ENCODE assay signal across 13 cellular contexts in the genomic region with DNA sequence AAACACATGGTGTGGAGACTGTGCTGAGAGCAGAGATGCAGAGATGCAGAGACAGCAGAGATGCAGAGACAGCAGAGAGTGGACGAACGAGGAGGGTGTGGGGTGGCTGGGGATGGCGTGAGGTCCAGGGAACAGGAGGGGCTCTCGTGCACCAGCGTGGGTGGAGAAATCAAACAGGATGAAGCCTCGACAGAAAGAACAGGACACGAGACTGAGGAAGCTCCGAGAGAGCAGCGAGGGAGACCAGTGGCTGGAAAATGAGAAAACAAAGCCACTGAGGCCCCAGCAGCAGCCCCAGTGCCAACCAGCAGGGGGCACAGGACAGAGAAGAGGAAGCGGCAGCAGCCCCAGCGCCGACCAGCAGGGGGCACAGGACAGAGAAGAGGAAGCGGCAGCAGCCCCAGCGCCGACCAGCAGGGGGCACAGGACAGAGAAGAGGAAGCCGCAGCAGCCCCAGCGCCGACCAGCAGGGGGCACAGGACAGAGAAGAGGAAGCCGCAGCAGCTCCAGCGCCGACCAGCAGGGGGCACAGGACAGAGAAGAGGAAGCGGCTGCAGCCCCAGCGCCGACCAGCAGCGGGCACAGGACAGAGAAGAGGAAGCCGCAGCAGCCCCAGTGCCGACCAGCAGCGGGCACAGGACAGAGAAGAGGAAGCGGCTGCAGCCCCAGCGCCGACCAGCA. TPM values are rescaled to one million over a fixed set of nuclear protein-coding genes. Genes with fewer than 3 reads are reported as not detected.
DNase-seq lines count a peak whose midpoint lies in the region; ATAC-seq, FAIRE-seq and TF ChIP-seq lines count a peak whose summit lies in the region.
"Not testable (repeated sequence)": the region's sequence is repeated elsewhere in the genome, so short reads cannot be mapped to it uniquely, and the experiment has no call there.
"Had no signal": no experiment of that assay in that cellular context is flagged by ENCODE, and none has a peak within 500 bp of the region (broad histone marks: within the 10 kb centered on the region; RNA-seq: fewer than 3 reads in every experiment).

No MANE protein-coding gene starts in this region.

- in situ Hi-C loops in K562 (cut with MboI) = not testable (repeated sequence)

- 40% methylated on average over 7 of the region's 31 CpGs for WGBS in K562 (ENCODE audit: insufficient coverage, low coverage, missing lambda C conversion rate)
- 82 to 90% methylated on average over 26 of the region's 31 CpGs for WGBS in heart right ventricle, 2 donors
- no CpG with 5 or more reads among the region's 31 CpGs for WGBS in neuronal stem cell (ENCODE audit: extremely low coverage in 2 of 2, insufficient read length in 2 of 2, insufficient replicate concordance in 1 of 2), 2 donors

- CTCF ChIA-PET in K562 (lab: Yijun Ruan, JAX; ENCODE audit: low intra/inter-chr PET ratio) = interaction anchor here (0.6 to 1.0 kb wide), 2 partner anchors 9 to 20 kb away, joined by 3 read pairs; no protein-coding TSS in a partner anchor

- H2BK12ac ChIP-seq in neuronal stem cell (ENCODE audit: low read length) = not testable (repeated sequence)

- not testable (repeated sequence) for H2BK5ac ChIP-seq in neuronal stem cell (ENCODE audit: low read length)

- H3K27ac ChIP-seq in K562 (ENCODE audit: extremely low read depth, low read depth, low read length); heart right ventricle; neuronal stem cell (replicated peaks; ENCODE audit: low read length): not testable (repeated sequence)

- H3K4me3 ChIP-seq in AG10803 (ENCODE audit: low read length); K562; heart right ventricle: not testable (repeated sequence)
- peak overlapping the region in 1 of 2 donors; percentile 9 for H3K4me3 ChIP-seq in neuronal stem cell (ENCODE audit: low read length in 2 of 2)

- H3K4me1 ChIP-seq in K562 (replicated peaks in 1 of 2; ENCODE audit: control insufficient read depth in 2 of 2, insufficient read depth in 2 of 2, low read length in 2 of 2) = peaks cover 0 to 29% of the 10 kb centered on the region in 2 experiments; a peak in 2 of 5 replicates
- H3K4me1 ChIP-seq in heart right ventricle; neuronal stem cell (ENCODE audit: control insufficient read depth in 2 of 2, insufficient read depth in 1 of 2, low read depth in 1 of 2, low read length in 2 of 2): not testable (repeated sequence)

- not testable (repeated sequence) for H3K14ac ChIP-seq in neuronal stem cell (ENCODE audit: low read length)

- peaks cover under 1 to 40% of the 10 kb centered on the region in 2 experiments; a peak in 2 of 5 replicates for H3K27me3 ChIP-seq in K562 (ENCODE audit: control insufficient read depth in 2 of 2, insufficient read depth in 2 of 2, low read length in 2 of 2)
- H3K27me3 ChIP-seq in heart right ventricle; neuronal stem cell (ENCODE audit: control insufficient read depth in 3 of 3, insufficient read depth in 3 of 3, low read depth in 1 of 3, low read length in 3 of 3): not testable (repeated sequence)

- not testable (repeated sequence) for H2BK120ac ChIP-seq in neuronal stem cell (ENCODE audit: low read depth, low read length)

- peak; percentile 82 for FAIRE-seq in GM19239 (lab: Jason Lieb, UNC)
- FAIRE-seq in K562 (lab: Jason Lieb, UNC) = not testable (repeated sequence)

- not testable (repeated sequence) for H3K9me1 ChIP-seq in K562 (ENCODE audit: control insufficient read depth, insufficient read depth, low read length)

- DNase-seq in AG10803 (ENCODE audit: low read depth); GM19239 (ENCODE audit: insufficient read length, low spot score); heart right ventricle; neuronal stem cell (ENCODE audit: low spot score): not testable (repeated sequence)
- DNase-seq in T follicular helper cell (ENCODE audit: low read depth) (peak; percentile 44), K562 (ENCODE audit: extremely low read depth in 1 of 4, low spot score in 3 of 4) (peak in 2 of 4 experiments; percentile 46)
- DNase-seq in activated CD8-positive, alpha-beta memory T cell treated with anti-CD3 and anti-CD28 coated beads, Interleukin-2, amount 50 U/mL, for 4 hours = peak; percentile 40
- peak; percentile 55 for DNase-seq in stimulated activated CD8-positive, alpha-beta memory T cell treated with anti-CD3 and anti-CD28 coated beads, Interleukin-15, amount 100 ng/mL, for 24 hours (ENCODE audit: low read depth)

- not testable (repeated sequence) for H3K18ac ChIP-seq in neuronal stem cell (ENCODE audit: low read length)

- not testable (repeated sequence) for H3K23ac ChIP-seq in neuronal stem cell (ENCODE audit: low read depth, low read length, poor library complexity)

- not testable (repeated sequence) for H2AK5ac ChIP-seq in neuronal stem cell (ENCODE audit: low read depth, low read length)

- H3K4me2 ChIP-seq in K562 (ENCODE audit: insufficient read depth, low read length); neuronal stem cell (ENCODE audit: insufficient read depth, low read length, poor library complexity, severe bottlenecking): not testable (repeated sequence)

- TF ChIP-seq RAD21 in K562 (CRISPR knock-in tag; conservative IDR thresholded peaks at IDR 0.05 in 1 of 2, IDR thresholded peaks at IDR 0.05 in 1 of 2) = not testable (repeated sequence)

- intact Hi-C loops in K562 (cut with micrococcal nuclease); heart right ventricle (cut with DNase I): not testable (repeated sequence)

- H3K36me3 ChIP-seq in K562 (ENCODE audit: control insufficient read depth, insufficient read depth, low read length) = not testable (repeated sequence)
- H3K36me3 ChIP-seq in heart right ventricle (peaks cover 0 to 34% (median 16%) of the 10 kb centered on the region in 9 donors), neuronal stem cell (replicated peaks in 1 of 2; ENCODE audit: control insufficient read depth in 2 of 2, insufficient read depth in 2 of 2, low read length in 2 of 2) (peaks cover 6 to 20% of the 10 kb centered on the region in 2 donors)

- POLR2A ChIA-PET in K562 (lab: Yijun Ruan, JAX) = not testable (repeated sequence)

- not testable (repeated sequence) for H4K8ac ChIP-seq in neuronal stem cell (ENCODE audit: low read depth, low read length)

- not testable (repeated sequence) for H3K9ac ChIP-seq in K562 (ENCODE audit: insufficient read depth in 1 of 2, low read depth in 2 of 2, low read length in 2 of 2)
- peak overlapping the region; percentile 24 for H3K9ac ChIP-seq in neuronal stem cell (ENCODE audit: low read depth, low read length, poor library complexity)

- not testable (repeated sequence) for TF ChIP-seq POLR2A in K562 (conservative IDR thresholded peaks at IDR 0.05)

- ATAC-seq in K562, heart right ventricle: not testable (repeated sequence)

- peak; percentile 18; the same call in 1 of the 2 replicates for TF ChIP-seq CTCF in AG10803 (conservative IDR thresholded peaks at IDR 0.05; ENCODE audit: low read length)
- TF ChIP-seq CTCF in K562 (IDR thresholded peaks at IDR 0.05 in 2 of 3, conservative IDR thresholded peaks at IDR 0.05 in 1 of 3; ENCODE audit: insufficient read depth in 2 of 3, low read depth in 1 of 3, low read length in 3 of 3) = peak; percentile 23 to 55 (median 40); a peak in 5 of 6 replicates
- TF ChIP-seq CTCF in heart right ventricle (IDR thresholded peaks at IDR 0.05) = peak in 5 of 9 donors; percentile 9 to 45 (median 43)

- not testable (repeated sequence) for H2AFZ ChIP-seq in K562 (ENCODE audit: low read depth, low read length); neuronal stem cell (ENCODE audit: low read length)

- H2BK15ac ChIP-seq in neuronal stem cell (ENCODE audit: low read length) = not testable (repeated sequence)

- not testable (repeated sequence) for H3K79me2 ChIP-seq in K562 (ENCODE audit: control insufficient read depth, insufficient read depth, low read length)

- not testable (repeated sequence) for BruUV-seq in K562 (replicated peaks; lab: Mats Ljungman, UMichigan)

- H3K9me3 ChIP-seq in K562 (replicated peaks; ENCODE audit: control insufficient read depth, insufficient read depth, low read depth, low read length) = peaks cover 12% of the 10 kb centered on the region
- peaks cover 0 to 25% (median 0%) of the 10 kb centered on the region in 11 donors for H3K9me3 ChIP-seq in heart right ventricle
- H3K9me3 ChIP-seq in neuronal stem cell (replicated peaks in 1 of 2; ENCODE audit: control insufficient read depth in 2 of 2, insufficient read depth in 1 of 2, low read depth in 1 of 2, low read length in 2 of 2) = peaks cover 25 to 37% of the 10 kb centered on the region in 2 donors

- H3K79me1 ChIP-seq in neuronal stem cell (ENCODE audit: low read depth, low read length) = not testable (repeated sequence)

- not testable (repeated sequence) for H4K20me1 ChIP-seq in K562 (replicated peaks; ENCODE audit: control insufficient read depth, insufficient read depth, low read length)

- H3K4ac ChIP-seq in neuronal stem cell (ENCODE audit: low read length) = not testable (repeated sequence)

- H4K91ac ChIP-seq in neuronal stem cell (ENCODE audit: low read depth, low read length, poor library complexity) = not testable (repeated sequence)

- not testable (repeated sequence) for TF ChIP-seq EP300 in K562 (IDR thresholded peaks at IDR 0.05; ENCODE audit: low read length)

RNA-seq across cellular contexts. Expression of a gene that starts 27.2 kb away (rescaled TPM):
- not detected in 2 replicates for total RNA-seq in K562 (2011; cell fraction: chromatin; rRNA removed; ENCODE audit: low replicate concordance)
- not detected in 2 replicates for total RNA-seq in K562 (2011; cell fraction: nucleolus; rRNA removed)
- total RNA-seq in K562 (2011; cell fraction: nucleoplasm; rRNA removed) = not detected in 2 replicates
- total RNA-seq in K562 (2014; rRNA removed) (not detected in 2 replicates), K562 (2014; rRNA removed; fragmentation: Illumina TruSeq; extraction: Trizol) (not detected in 2 replicates), K562 (2015; rRNA removed; fragmentation: Illumina TruSeq; extraction: Trizol) (not detected in 2 replicates), K562 (2021) (not detected in 2 replicates), heart right ventricle (not detected)
- polyA plus RNA-seq in K562 (2011; rRNA removed) (not detected in 2 replicates), K562 (2014; fragmentation: Illumina TruSeq; extraction: Trizol) (not detected in 2 replicates), K562 (2014; fragmentation: Nextera tagmentation; extraction: Ambion mirVana) (not detected), K562 (2014; rRNA removed) (not detected in 2 replicates), heart right ventricle (not detected)
- not detected in 2 replicates for polyA plus RNA-seq in K562 (2011; cell fraction: cytosol; rRNA removed)
- polyA plus RNA-seq in K562 (2011; cell fraction: nucleus; rRNA removed) = not detected in 2 replicates
- polyA plus RNA-seq in K562 (2012) = not detected in 2 replicates
- polyA minus RNA-seq in K562 (2011; rRNA and poly(A)+ RNA removed) = not detected in 2 replicates
- not detected in 2 replicates for polyA minus RNA-seq in K562 (2011; cell fraction: cytosol; rRNA and poly(A)+ RNA removed)
- polyA minus RNA-seq in K562 (2011; cell fraction: nucleus; rRNA and poly(A)+ RNA removed) = not detected in 2 replicates
- not detected for polyA plus RNA-seq in neuronal stem cell (2013, experiment 1 of 2)
- polyA plus RNA-seq in neuronal stem cell (2013, experiment 2 of 2) = not detected
- total RNA-seq: activated CD8-positive, alpha-beta memory T cell treated with anti-CD3 and anti-CD28 coated beads for 36 hours; gastrocnemius medialis; lung microvascular endothelial cell; pulmonary artery endothelial cell; SK-MEL-5 had no signal
